1 cellular context compared by ENCODE assay signal in genomic region chr10:75080554-75080953, GRCh38.
TF ChIP-seq lines count a peak whose summit lies in the region.

No MANE protein-coding gene starts in this region.

TF ChIP-seq in K562, 482 proteins besides CTCF, POLR2A, EP300 and RAD21:
- TF ChIP-seq THAP12 (CRISPR knock-in tag; IDR thresholded peaks at IDR 0.05) (no peak), HNRNPK (IDR thresholded peaks at IDR 0.05; ENCODE audit: low read depth, low read length, poor library complexity, severe bottlenecking) (no peak), ZNF121 (CRISPR knock-in tag; conservative IDR thresholded peaks at IDR 0.05) (0 out of 2 replicates have a peak, but pooled peaks have one; percentile 23), ZNF561 (CRISPR knock-in tag; conservative IDR thresholded peaks at IDR 0.05) (no peak)
TF ChIP-seq in K562: peak in this region for 1.
